Comparison of ENCODE assay signal across 2 cellular contexts in the genomic region with DNA sequence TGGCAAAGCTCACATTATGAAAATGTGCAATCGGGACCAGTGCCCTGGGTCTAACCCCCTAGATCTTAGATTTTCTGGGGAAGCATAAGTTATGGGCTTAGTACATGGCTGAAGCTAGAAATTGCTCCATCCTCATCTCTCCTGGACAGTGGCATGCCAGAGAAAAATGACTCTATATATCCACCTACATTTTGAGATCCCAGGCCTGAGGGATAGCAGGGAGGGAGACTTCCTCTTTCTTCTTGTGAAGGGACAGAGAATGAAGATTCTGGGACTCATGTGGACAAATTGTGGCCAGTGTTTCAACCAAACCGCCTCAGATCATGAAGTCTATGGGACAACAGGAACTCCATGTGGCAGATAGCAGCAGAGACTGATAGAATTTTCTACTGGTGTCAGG.
TF ChIP-seq lines count a peak whose summit lies in the region.

No MANE protein-coding gene starts in this region.

TF ChIP-seq in GM12891, 5 proteins besides CTCF, POLR2A, EP300 and RAD21 (continued from another document):
- peak; percentile 14; the same call in 1 of the 2 replicates for TF ChIP-seq SPI1 (IDR thresholded peaks at IDR 0.05; ENCODE audit: low read depth, low read length)

TF ChIP-seq in HepG2, 621 proteins besides CTCF, POLR2A, EP300 and RAD21:
- TF ChIP-seq ZGPAT (CRISPR knock-in tag; IDR thresholded peaks at IDR 0.05) (0 out of 2 replicates have a peak, but pooled peaks have one; percentile 19), POGZ (CRISPR knock-in tag; IDR thresholded peaks at IDR 0.05) (0 out of 2 replicates have a peak, but pooled peaks have one; percentile 25), ZNF709 (CRISPR knock-in tag; IDR thresholded peaks at IDR 0.05) (no peak), ZNF782 (CRISPR knock-in tag; IDR thresholded peaks at IDR 0.05; ENCODE audit: borderline replicate concordance) (no peak)
- TF ChIP-seq, protein P1, sequence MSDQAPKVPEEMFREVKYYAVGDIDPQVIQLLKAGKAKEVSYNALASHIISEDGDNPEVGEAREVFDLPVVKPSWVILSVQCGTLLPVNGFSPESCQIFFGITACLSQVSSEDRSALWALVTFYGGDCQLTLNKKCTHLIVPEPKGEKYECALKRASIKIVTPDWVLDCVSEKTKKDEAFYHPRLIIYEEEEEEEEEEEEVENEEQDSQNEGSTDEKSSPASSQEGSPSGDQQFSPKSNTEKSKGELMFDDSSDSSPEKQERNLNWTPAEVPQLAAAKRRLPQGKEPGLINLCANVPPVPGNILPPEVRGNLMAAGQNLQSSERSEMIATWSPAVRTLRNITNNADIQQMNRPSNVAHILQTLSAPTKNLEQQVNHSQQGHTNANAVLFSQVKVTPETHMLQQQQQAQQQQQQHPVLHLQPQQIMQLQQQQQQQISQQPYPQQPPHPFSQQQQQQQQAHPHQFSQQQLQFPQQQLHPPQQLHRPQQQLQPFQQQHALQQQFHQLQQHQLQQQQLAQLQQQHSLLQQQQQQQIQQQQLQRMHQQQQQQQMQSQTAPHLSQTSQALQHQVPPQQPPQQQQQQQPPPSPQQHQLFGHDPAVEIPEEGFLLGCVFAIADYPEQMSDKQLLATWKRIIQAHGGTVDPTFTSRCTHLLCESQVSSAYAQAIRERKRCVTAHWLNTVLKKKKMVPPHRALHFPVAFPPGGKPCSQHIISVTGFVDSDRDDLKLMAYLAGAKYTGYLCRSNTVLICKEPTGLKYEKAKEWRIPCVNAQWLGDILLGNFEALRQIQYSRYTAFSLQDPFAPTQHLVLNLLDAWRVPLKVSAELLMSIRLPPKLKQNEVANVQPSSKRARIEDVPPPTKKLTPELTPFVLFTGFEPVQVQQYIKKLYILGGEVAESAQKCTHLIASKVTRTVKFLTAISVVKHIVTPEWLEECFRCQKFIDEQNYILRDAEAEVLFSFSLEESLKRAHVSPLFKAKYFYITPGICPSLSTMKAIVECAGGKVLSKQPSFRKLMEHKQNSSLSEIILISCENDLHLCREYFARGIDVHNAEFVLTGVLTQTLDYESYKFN (CRISPR knock-in tag; conservative IDR thresholded peaks at IDR 0.05) = no peak
